1 cellular context compared by ENCODE assay signal in the genomic region with DNA sequence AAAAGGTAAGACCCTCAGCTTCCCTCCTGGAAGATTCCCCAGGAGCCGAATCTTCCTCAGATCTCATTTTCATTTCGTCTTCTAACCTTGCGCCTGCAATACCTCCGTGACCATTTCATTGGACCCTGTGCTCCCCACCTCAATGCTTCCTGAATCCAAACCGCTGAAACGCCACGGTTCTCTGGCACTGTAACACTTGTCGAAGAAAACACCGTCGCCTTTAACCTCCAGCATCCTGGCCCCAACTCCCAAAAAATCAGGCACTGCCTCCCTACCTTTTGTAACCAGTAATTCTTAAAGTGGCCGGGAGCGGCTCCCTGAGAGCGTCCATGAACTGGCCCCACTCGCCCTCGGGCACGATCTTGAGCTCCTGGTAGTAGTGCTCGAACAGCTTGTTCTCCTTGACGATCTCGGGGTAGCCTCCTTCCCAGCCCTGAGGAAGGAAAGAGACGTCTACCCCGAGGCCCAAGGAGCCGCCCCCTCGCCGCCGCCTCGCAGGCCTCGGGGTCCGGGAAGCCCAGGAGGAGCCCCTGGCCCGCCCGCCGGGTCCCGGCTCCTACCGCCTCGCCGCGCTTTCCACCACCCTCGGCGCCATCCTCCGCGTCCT.
TF ChIP-seq lines count a peak whose summit lies in the region.

No MANE protein-coding gene starts in this region.

TF ChIP-seq in HCT116, 20 proteins besides CTCF, POLR2A, EP300 and RAD21:
- TF ChIP-seq SRF (IDR thresholded peaks at IDR 0.05; ENCODE audit: low read depth) (no peak), ZFX (IDR thresholded peaks at IDR 0.05) (peak; percentile 91)
